1 cellular context compared by ENCODE assay signal in genomic region chr3:12180218-12180617, GRCh38.
TF ChIP-seq lines count a peak whose summit lies in the region.

No MANE protein-coding gene starts in this region.

TF ChIP-seq in HEK293, 187 proteins besides CTCF, POLR2A, EP300 and RAD21 (continued from another document):
- TF ChIP-seq REST (tag by site-specific recombination; IDR thresholded peaks at IDR 0.05) (no peak), ZIC2 (tag by site-specific recombination; IDR thresholded peaks at IDR 0.05) (peak; percentile 75), RBAK (tag by site-specific recombination; IDR thresholded peaks at IDR 0.05) (no peak), ZXDB (tag by site-specific recombination; IDR thresholded peaks at IDR 0.05) (no peak), ZNF629 (tag by site-specific recombination; IDR thresholded peaks at IDR 0.05) (peak; percentile 32; the same call in 1 of the 2 replicates), ZNF514 (tag by site-specific recombination; IDR thresholded peaks at IDR 0.05) (no peak), ZNF18 (tag by site-specific recombination; IDR thresholded peaks at IDR 0.05) (no peak), ZNF660 (tag by site-specific recombination; IDR thresholded peaks at IDR 0.05) (peak; percentile 79), ZNF692 (tag by site-specific recombination; IDR thresholded peaks at IDR 0.05) (no peak), ZNF768 (tag by site-specific recombination; IDR thresholded peaks at IDR 0.05) (no peak), ZNF354C (tag by site-specific recombination; IDR thresholded peaks at IDR 0.05; ENCODE audit: borderline replicate concordance, low read depth) (no peak), GLIS2 (tag by site-specific recombination; IDR thresholded peaks at IDR 0.05) (no peak), ZNF169 (tag by site-specific recombination; IDR thresholded peaks at IDR 0.05) (no peak)
- TF ChIP-seq, protein P1, sequence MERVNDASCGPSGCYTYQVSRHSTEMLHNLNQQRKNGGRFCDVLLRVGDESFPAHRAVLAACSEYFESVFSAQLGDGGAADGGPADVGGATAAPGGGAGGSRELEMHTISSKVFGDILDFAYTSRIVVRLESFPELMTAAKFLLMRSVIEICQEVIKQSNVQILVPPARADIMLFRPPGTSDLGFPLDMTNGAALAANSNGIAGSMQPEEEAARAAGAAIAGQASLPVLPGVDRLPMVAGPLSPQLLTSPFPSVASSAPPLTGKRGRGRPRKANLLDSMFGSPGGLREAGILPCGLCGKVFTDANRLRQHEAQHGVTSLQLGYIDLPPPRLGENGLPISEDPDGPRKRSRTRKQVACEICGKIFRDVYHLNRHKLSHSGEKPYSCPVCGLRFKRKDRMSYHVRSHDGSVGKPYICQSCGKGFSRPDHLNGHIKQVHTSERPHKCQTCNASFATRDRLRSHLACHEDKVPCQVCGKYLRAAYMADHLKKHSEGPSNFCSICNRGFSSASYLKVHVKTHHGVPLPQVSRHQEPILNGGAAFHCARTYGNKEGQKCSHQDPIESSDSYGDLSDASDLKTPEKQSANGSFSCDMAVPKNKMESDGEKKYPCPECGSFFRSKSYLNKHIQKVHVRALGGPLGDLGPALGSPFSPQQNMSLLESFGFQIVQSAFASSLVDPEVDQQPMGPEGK (tag by site-specific recombination; IDR thresholded peaks at IDR 0.05): no peak
